ENCODE assay signal across 8 cellular contexts in the genomic region with DNA sequence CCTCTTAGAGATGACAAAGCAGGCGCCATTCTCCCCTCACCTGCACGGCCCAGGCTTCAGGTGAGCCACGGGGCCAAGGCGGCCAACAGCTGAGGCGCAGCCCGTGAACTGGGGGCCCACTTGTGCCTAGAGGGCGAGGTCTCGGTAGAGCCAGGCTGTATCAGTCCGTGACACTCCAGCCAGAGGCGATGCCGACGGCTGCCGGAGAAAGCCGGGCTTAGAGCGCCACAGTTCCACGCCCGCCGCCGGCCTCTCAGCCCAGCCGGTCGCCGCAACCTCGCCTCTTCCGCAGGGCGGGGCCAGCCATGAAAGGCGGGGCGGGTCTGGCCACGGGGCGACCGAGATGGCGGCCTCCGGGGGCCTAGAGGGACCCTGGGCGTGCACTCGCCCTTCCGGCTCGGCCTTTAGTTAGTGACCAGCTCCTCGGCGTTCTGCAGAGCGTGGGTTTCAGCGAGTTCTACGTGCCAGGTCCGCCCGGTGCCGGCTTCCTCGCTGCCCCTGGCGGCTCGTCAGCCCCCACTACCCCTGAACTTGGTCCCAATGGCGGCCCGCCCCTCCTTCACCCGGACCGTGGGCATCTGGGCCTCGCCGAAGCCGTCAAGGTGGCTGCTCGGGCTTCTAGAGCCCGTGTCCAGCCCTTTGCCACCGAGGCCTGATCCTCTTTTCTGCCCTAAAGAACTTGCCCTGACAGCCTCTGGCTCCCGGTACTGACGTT. TPM values are rescaled to one million over a fixed set of nuclear protein-coding genes. Genes with fewer than 3 reads are reported as not detected.
DNase-seq lines count a peak whose midpoint lies in the region; FAIRE-seq and TF ChIP-seq lines count a peak whose summit lies in the region.

A gene (plus strand): TSS at position 390 of the 715 bp plus-strand sequence. CDS start 881 bp downstream, outside the sequence.

- peaks cover 7% of the 10 kb centered on the region for H3F3A ChIP-seq in GM23248 (ENCODE audit: insufficient read depth)

- H3K9me2 ChIP-seq in GM23248 (ENCODE audit: insufficient read depth): no peaks in the 10 kb centered on the region
- no peaks in the 10 kb centered on the region for H3K9me2 ChIP-seq in Karpas-422 (replicated peaks; ENCODE audit: insufficient read depth, low read length)

- H3K4me2 ChIP-seq in GM23248 (ENCODE audit: unreplicated experiment) (peak within 1 kb of the TSS; percentile 94), Karpas-422 (ENCODE audit: low read depth, low read length, poor library complexity, severe bottlenecking) (peak within 1 kb of the TSS; percentile 96)

- H3K4me1 ChIP-seq in ES-I3 (ENCODE audit: insufficient read depth, low read length) (no peaks in the 10 kb centered on the region), GM23248 (ENCODE audit: insufficient read depth) (peaks cover 14% of the 10 kb centered on the region), Karpas-422 (ENCODE audit: low read length) (peaks cover 21% of the 10 kb centered on the region), SJSA1 (replicated peaks) (peaks cover 11% of the 10 kb centered on the region), neutrophil (ENCODE audit: control insufficient read depth in 1 of 2, insufficient read depth in 1 of 2, low read depth in 1 of 2, low read length in 1 of 2) (peaks cover 14 to 16% of the 10 kb centered on the region in 2 experiments)

- H3K9me3 ChIP-seq in ES-I3 (ENCODE audit: control insufficient read depth, insufficient read depth, low read length) (no peaks in the 10 kb centered on the region), GM23248 (ENCODE audit: low read depth) (no peaks in the 10 kb centered on the region), Karpas-422 (ENCODE audit: low read length) (no peaks in the 10 kb centered on the region), SJSA1 (replicated peaks) (no peaks in the 10 kb centered on the region), neutrophil (no peaks in the 10 kb centered on the region)

- WGBS in GM23248 (ENCODE audit: low coverage in 1 of 2, low lambda C conversion rate in 2 of 2, missing lambda C conversion rate in 2 of 2), 2 experiments: 0 to 1% methylated on average over 38 to 42 of the region's 59 CpGs

- in situ Hi-C loops in GM23248 (cut with MboI): no loop called here

- peak; percentile 27 for TF ChIP-seq CTCF in neutrophil (IDR thresholded peaks at IDR 0.05)

- DNase-seq in GM23248 (peak; percentile 95), Karpas-422 (peak; percentile 93), SJSA1 (ENCODE audit: low read depth in 1 of 2, low spot score in 2 of 2) (peak; percentile 84 to 85), frontal cortex (ENCODE audit: low spot score in 2 of 2) (peak; percentile 78 to 90), substantia nigra (lab: John Stamatoyannopoulos, UW) (peak; percentile 40 to 94 (median 81))
- DNase-seq in activated naive CD4-positive, alpha-beta T cell (lab: John Stamatoyannopoulos, UW): peak; percentile 54 to 77 (median 60)

- H2AFZ ChIP-seq in GM23248 (peak within 1 kb of the TSS; percentile 97), Karpas-422 (ENCODE audit: low read length) (peak within 1 kb of the TSS; percentile 68)

- no peaks in the 10 kb centered on the region for H4K20me1 ChIP-seq in GM23248 (ENCODE audit: insufficient read depth)
- no peaks in the 10 kb centered on the region for H4K20me1 ChIP-seq in Karpas-422 (ENCODE audit: insufficient read depth, low read depth, low read length)

- peak within 1 kb of the TSS; percentile 92 for H3K4me3 ChIP-seq in GM23248
- H3K4me3 ChIP-seq in Karpas-422 (ENCODE audit: low read length): peak within 1 kb of the TSS; percentile 81
- peak within 1 kb of the TSS; percentile 68 for H3K4me3 ChIP-seq in SJSA1
- H3K4me3 ChIP-seq in neutrophil (ENCODE audit: low read depth in 1 of 2, low read length in 1 of 2): peak within 1 kb of the TSS; percentile 75 to 83

- peak within 1 kb of the TSS; percentile 96 for H3K9ac ChIP-seq in ES-I3 (ENCODE audit: low read depth, low read length)
- H3K9ac ChIP-seq in GM23248: peak within 1 kb of the TSS; percentile 99
- H3K9ac ChIP-seq in Karpas-422 (ENCODE audit: low read length): peak within 1 kb of the TSS; percentile 81

- no peak for FAIRE-seq in frontal cortex (lab: Jason Lieb, UNC)

- H3K27me3 ChIP-seq in GM23248 (replicated peaks; ENCODE audit: insufficient read depth): no peaks in the 10 kb centered on the region
- no peaks in the 10 kb centered on the region for H3K27me3 ChIP-seq in Karpas-422 (ENCODE audit: low read length)
- no peaks in the 10 kb centered on the region for H3K27me3 ChIP-seq in SJSA1 (replicated peaks)
- no peaks in the 10 kb centered on the region for H3K27me3 ChIP-seq in neutrophil

- H3K27ac ChIP-seq in GM23248 (peak within 1 kb of the TSS; percentile 82), Karpas-422 (ENCODE audit: low read length) (no peak within 1 kb of the TSS), SJSA1 (peak within 1 kb of the TSS; percentile 84), neutrophil (peak within 1 kb of the TSS; percentile 69), substantia nigra (ENCODE audit: low read depth, low read length, poor library complexity, severe bottlenecking) (peak within 1 kb of the TSS; percentile 94)

- peaks cover 45% of the 10 kb centered on the region for H3K79me2 ChIP-seq in GM23248 (ENCODE audit: insufficient read depth)
- H3K79me2 ChIP-seq in Karpas-422 (ENCODE audit: low read length): peaks cover 20% of the 10 kb centered on the region

- H3K36me3 ChIP-seq in ES-I3 (ENCODE audit: insufficient read depth, low read length): peaks cover 4% of the 10 kb centered on the region
- peaks cover 14% of the 10 kb centered on the region for H3K36me3 ChIP-seq in GM23248 (ENCODE audit: low read depth)
- peaks cover 18% of the 10 kb centered on the region for H3K36me3 ChIP-seq in Karpas-422 (ENCODE audit: insufficient read depth, low read length)
- peaks cover 33% of the 10 kb centered on the region for H3K36me3 ChIP-seq in SJSA1
- H3K36me3 ChIP-seq in neutrophil: peaks cover 21% of the 10 kb centered on the region

RNA-seq across cellular contexts. Expression of the gene that starts here (rescaled TPM):
- total RNA-seq in GM23248 (2014; rRNA removed; shearing (Covaris generic)): 9.6 and 13.4 TPM in 2 replicates
- 7.0 and 7.9 TPM in 2 replicates for polyA plus RNA-seq in GM23248 (2016; fragmentation: Nextera tagmentation; extraction: Ambion mirVana)
- 6.2 and 14.7 TPM in 2 replicates for total RNA-seq in Karpas-422 (2014; rRNA removed; shearing (Covaris generic); ENCODE audit: low replicate concordance)
- total RNA-seq in SJSA1 (2014; rRNA removed; shearing (Covaris generic)): 5.9 and 12.7 TPM in 2 replicates
- 9.4 TPM for total RNA-seq in frontal cortex
